ENCODE assay signal across 1 cellular context in genomic region chr11:70173018-70173417, GRCh38.
TF ChIP-seq lines count a peak whose summit lies in the region.

No MANE protein-coding gene starts in this region.

TF ChIP-seq in IMR-90, 13 proteins besides CTCF, POLR2A, EP300 and RAD21 (continued from another document):
- TF ChIP-seq USF2 (IDR thresholded peaks at IDR 0.05; ENCODE audit: low read depth, low read length) (no peak), RCOR1 (IDR thresholded peaks at IDR 0.05; ENCODE audit: insufficient replicate concordance, low read length) (no peak), CHD1 (IDR thresholded peaks at IDR 0.05; ENCODE audit: low read depth, low read length) (no peak), MAFK (IDR thresholded peaks at IDR 0.05; ENCODE audit: low read depth, low read length) (no peak), RFX5 (IDR thresholded peaks at IDR 0.05; ENCODE audit: low read depth, low read length) (no peak)
